ENCODE assay signal across 1 cellular context in the genomic region with DNA sequence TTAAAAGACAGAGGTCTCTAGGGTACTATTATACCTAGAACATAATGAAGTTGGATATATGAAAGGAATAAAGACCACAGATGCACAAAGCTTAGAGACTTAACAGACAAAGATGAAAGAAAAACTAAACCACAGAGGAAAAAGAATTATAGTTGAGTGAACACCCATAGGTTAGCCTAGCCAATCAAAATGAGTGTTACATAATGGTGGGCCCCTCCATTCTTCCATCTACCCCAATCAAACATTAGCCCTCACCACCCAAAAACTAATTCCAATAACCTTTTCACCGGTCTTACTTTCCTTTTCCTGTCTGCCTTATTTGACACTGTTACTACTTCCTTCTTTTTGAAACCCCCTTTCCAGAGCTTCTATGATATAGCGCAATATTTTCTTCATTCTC.
TF ChIP-seq lines count a peak whose summit lies in the region.

No MANE protein-coding gene starts in this region.

TF ChIP-seq in GM12878, 131 proteins besides CTCF, POLR2A, EP300 and RAD21 (continued from another document):
- TF ChIP-seq ETV6 (conservative IDR thresholded peaks at IDR 0.05 in 1 of 2, IDR thresholded peaks at IDR 0.05 in 1 of 2; ENCODE audit: borderline replicate concordance in 1 of 2, low read depth in 1 of 2), result no peak
